Comparison of ENCODE assay signal across 9 cellular contexts in genomic region chr19:46416077-46416709, GRCh38. TPM values are rescaled to one million over a fixed set of nuclear protein-coding genes. Genes with fewer than 3 reads are reported as not detected.
DNase-seq lines count a peak whose midpoint lies in the region; ATAC-seq and TF ChIP-seq lines count a peak whose summit lies in the region.
"Had no signal": no experiment of that assay in that cellular context is flagged by ENCODE, and none has a peak within 500 bp of the region (broad histone marks: within the 10 kb centered on the region; RNA-seq: fewer than 3 reads in every experiment).

No MANE protein-coding gene starts in this region.

- H3K27me3 ChIP-seq in NT2/D1 (ENCODE audit: insufficient read depth, insufficient read length), result no peaks in the 10 kb centered on the region
- H3K27me3 ChIP-seq in colonic mucosa, result peaks cover 33% of the 10 kb centered on the region

- peaks cover 12% of the 10 kb centered on the region for H3K36me3 ChIP-seq in NT2/D1 (ENCODE audit: insufficient read depth, insufficient read length, low read length)
- no peaks in the 10 kb centered on the region for H3K36me3 ChIP-seq in colonic mucosa

- ATAC-seq in left colon (peak; percentile 71), GM18502 (IDR thresholded peaks at IDR 0.05; ENCODE audit: poor library complexity, unreplicated experiment) (no peak)
- ATAC-seq in stimulated activated naive CD8-positive, alpha-beta T cell treated with anti-CD3 and anti-CD28 coated beads, Interleukin-15, amount 100 ng/mL, for 72 hours, result peak; percentile 71

- H3K4me1 Mint-ChIP-seq in HFFc6 (ENCODE audit: low read depth), result peaks cover 34% of the 10 kb centered on the region
- peaks cover 30% of the 10 kb centered on the region for H3K4me1 Mint-ChIP-seq in stimulated activated naive CD8-positive, alpha-beta T cell treated with anti-CD3 and anti-CD28 coated beads, Interleukin-15, amount 100 ng/mL, for 72 hours

- DNase-seq in Ammon's horn (ENCODE audit: low spot score) (peak; percentile 89), HFFc6 (peak; percentile 76), NT2/D1 (ENCODE audit: low read depth, low spot score) (peak; percentile 87), colonic mucosa (peak; percentile 73), left colon (peak; percentile 71 to 78), cortex of kidney (lab: John Stamatoyannopoulos, UW) (no peak)
- DNase-seq in stimulated activated naive CD8-positive, alpha-beta T cell treated with anti-CD3 and anti-CD28 coated beads, Interleukin-15, amount 100 ng/mL, for 72 hours, result peak in 1 of 2 donors; percentile 47

- H3K4me3 ChIP-seq in NT2/D1 (ENCODE audit: insufficient read length, low read depth), result peak overlapping the region; percentile 15
- no peak overlapping the region for H3K4me3 ChIP-seq in colonic mucosa

- peak overlapping the region; percentile 62 for H3K27ac Mint-ChIP-seq in HFFc6
- no peak overlapping the region for H3K27ac Mint-ChIP-seq in stimulated activated naive CD8-positive, alpha-beta T cell treated with anti-CD3 and anti-CD28 coated beads, Interleukin-15, amount 100 ng/mL, for 72 hours

- H3K36me3 Mint-ChIP-seq in HFFc6 (ENCODE audit: low read depth), result peaks cover 5% of the 10 kb centered on the region; the same call in 1 of the 2 replicates

- H3K4me3 Mint-ChIP-seq in HFFc6, result peak overlapping the region; percentile 82
- peak overlapping the region in 1 of 2 donors; percentile 29 for H3K4me3 Mint-ChIP-seq in stimulated activated naive CD8-positive, alpha-beta T cell treated with anti-CD3 and anti-CD28 coated beads, Interleukin-15, amount 100 ng/mL, for 72 hours

- peak overlapping the region; percentile 56 for H3K9ac ChIP-seq in NT2/D1 (ENCODE audit: insufficient read length, low read depth)
- no peak overlapping the region for H3K9ac ChIP-seq in colonic mucosa (ENCODE audit: low read depth in 2 of 2, low read length in 2 of 2)

- intact Hi-C loops in colonic mucosa (cut with DNase I) (no loop called here), left colon (cut with DNase I, micrococcal nuclease) (no loop called here)

- H3K4me1 ChIP-seq in NT2/D1 (ENCODE audit: insufficient read depth, insufficient read length), result no peaks in the 10 kb centered on the region
- H3K4me1 ChIP-seq in colonic mucosa, result no peaks in the 10 kb centered on the region

- H3K9me3 ChIP-seq in NT2/D1 (ENCODE audit: insufficient read depth, low read length) (no peaks in the 10 kb centered on the region), colonic mucosa (no peaks in the 10 kb centered on the region)

- H3K27me3 Mint-ChIP-seq in HFFc6 (ENCODE audit: insufficient read depth), result peaks cover 19% of the 10 kb centered on the region
- H3K27me3 Mint-ChIP-seq in stimulated activated naive CD8-positive, alpha-beta T cell treated with anti-CD3 and anti-CD28 coated beads, Interleukin-15, amount 100 ng/mL, for 72 hours, result peaks cover 94% of the 10 kb centered on the region

- H3K9me3 Mint-ChIP-seq in HFFc6, result no peaks in the 10 kb centered on the region
- H3K9me3 Mint-ChIP-seq in stimulated activated naive CD8-positive, alpha-beta T cell treated with anti-CD3 and anti-CD28 coated beads, Interleukin-15, amount 100 ng/mL, for 72 hours, result no peaks in the 10 kb centered on the region

- H3K27ac ChIP-seq in colonic mucosa, result no peak overlapping the region

- TF ChIP-seq CTCF in HFFc6 (IDR thresholded peaks at IDR 0.05) (no peak), colonic mucosa (IDR thresholded peaks at IDR 0.05) (no peak)

RNA-seq across cellular contexts. Expression of gene CCDC8, which starts 2.8 kb away (rescaled TPM):
- 10 to 100 TPM in 4 of 6 experiments, 1 to 10 TPM in 2; 6.3 to 10.6 (median 10.2) TPM for total RNA-seq in HFFc6 (2021; fragmentation: NEBNext Ultra II Directional; extraction: Animal tissue kit (Norgen Biotek cat#: 25700))
- total RNA-seq in colonic mucosa (1 to 10 TPM in 1 of 2 donors, under 1 TPM in 1; 0.99 to 1.1 TPM), left colon (1 to 10 TPM in 1 of 2 donors, under 1 TPM in 1; 0.40 to 2.5 TPM)

RNA-seq across cellular contexts. Expression of gene PNMA8C, which starts 12.5 kb away (rescaled TPM):
- total RNA-seq in HFFc6 (2021; fragmentation: NEBNext Ultra II Directional; extraction: Animal tissue kit (Norgen Biotek cat#: 25700)), result under 1 TPM in 3 of 6 experiments, not detected in 3; 0.05 to 0.09 (median 0.07) TPM
- under 1 TPM in 1 of 2 donors, not detected in 1; 0.08 TPM for total RNA-seq in colonic mucosa
- total RNA-seq in left colon, result under 1 TPM in 1 of 2 donors, not detected in 1; 0.06 TPM
- total RNA-seq: glomerular endothelial cell had no signal

RNA-seq across cellular contexts. Expression of gene PNMA8A, which starts 55.2 kb away (rescaled TPM):
- 10 to 100 TPM in 2 of 6 experiments, 1 to 10 TPM in 4; 8.6 to 13.1 (median 9.2) TPM for total RNA-seq in HFFc6 (2021; fragmentation: NEBNext Ultra II Directional; extraction: Animal tissue kit (Norgen Biotek cat#: 25700))
- total RNA-seq in colonic mucosa (1 to 10 TPM in 1 of 2 donors, under 1 TPM in 1; 0.35 to 1.2 TPM), left colon (1 to 10 TPM in 1 of 2 donors, under 1 TPM in 1; 0.24 to 1.1 TPM)

Comparison
In these comparisons a context has a peak if more than half of its experiments do, and no peak if none do; other contexts are left out.
1. RNA of gene PNMA8A, which starts 55.2 kb away (total RNA-seq): 8.6 to 13.1 TPM in HFFc6; 0.35 to 1.2 TPM in colonic mucosa and 0.24 to 1.1 TPM in left colon; every median in the first group is over 4 times any median in the second.